ENCODE assay signal across 8 cellular contexts in genomic region chr1:36420836-36421317, GRCh38. TPM values are rescaled to one million over a fixed set of nuclear protein-coding genes. Genes with fewer than 3 reads are reported as not detected.
A peak's percentile ranks its signal among the peaks of the same experiment; 100 is the strongest.
DNase-seq lines count a peak whose midpoint lies in the region; ATAC-seq lines count a peak whose summit lies in the region.

No MANE protein-coding gene starts in this region.

- CTCF ChIA-PET in activated CD4-positive, alpha-beta T cell treated with anti-CD3 and anti-CD28 coated beads for 36 hours (lab: Charles Lee) = interaction anchor here (0.8 to 5.1 kb wide), 10 partner anchors 9 to 272 kb away, joined by 3 to 45 read pairs (median 4); partner anchors contain the start of genes STK40 and TRAPPC3

- no peaks in the 10 kb centered on the region for H3K27me3 Mint-ChIP-seq in activated CD4-positive, alpha-beta T cell treated with anti-CD3 and anti-CD28 coated beads for 36 hours

- H3K27ac Mint-ChIP-seq in activated CD4-positive, alpha-beta T cell treated with anti-CD3 and anti-CD28 coated beads for 36 hours = peak overlapping the region; percentile 91

- peaks cover 17% of the 10 kb centered on the region for H3K4me1 Mint-ChIP-seq in activated CD4-positive, alpha-beta T cell treated with anti-CD3 and anti-CD28 coated beads for 36 hours

- intact Hi-C loops in activated CD4-positive, alpha-beta T cell treated with anti-CD3 and anti-CD28 coated beads for 36 hours (cut with DNase I, micrococcal nuclease) = loop anchor here (1.0 to 2.0 kb wide), 8 partner anchors 52 to 322 kb away; partner anchors contain the start of gene TRAPPC3 (in 2 of the 2)

- DNase-seq in DMS153 treated with DMSO at 0.1 percent for 48 hours (lab: John Stamatoyannopoulos, UW; ENCODE audit: unreplicated experiment) (peak; percentile 88), NCI-H524 treated with DMSO at 0.1 percent for 48 hours (lab: John Stamatoyannopoulos, UW) (peak; percentile 33), cerebellar cortex (ENCODE audit: low spot score) (peak; percentile 88), left lobe of liver (ENCODE audit: low spot score) (peak; percentile 81)
- peak; percentile 95 for DNase-seq in activated CD4-positive, alpha-beta T cell treated with anti-CD3 and anti-CD28 coated beads for 36 hours
- peak; percentile 93 for DNase-seq in stimulated activated CD4-positive, alpha-beta T cell treated with anti-CD3 and anti-CD28 coated beads, Interleukin-4, amount 100 ng/mL, for 1 hour

- POLR2A ChIA-PET in activated CD4-positive, alpha-beta T cell treated with anti-CD3 and anti-CD28 coated beads for 36 hours (lab: Charles Lee) = no interaction called here

- no peak overlapping the region for H3K4me3 Mint-ChIP-seq in activated CD4-positive, alpha-beta T cell treated with anti-CD3 and anti-CD28 coated beads for 36 hours

- H3K36me3 Mint-ChIP-seq in activated CD4-positive, alpha-beta T cell treated with anti-CD3 and anti-CD28 coated beads for 36 hours (ENCODE audit: low read depth) = no peaks in the 10 kb centered on the region

- no peaks in the 10 kb centered on the region for H3K9me3 Mint-ChIP-seq in activated CD4-positive, alpha-beta T cell treated with anti-CD3 and anti-CD28 coated beads for 36 hours (ENCODE audit: low read depth)

- ATAC-seq in HG03196 (IDR thresholded peaks at IDR 0.05; ENCODE audit: unreplicated experiment) (peak; percentile 83), left lobe of liver (peak; percentile 100), HG02973 (IDR thresholded peaks at IDR 0.05; ENCODE audit: unreplicated experiment) (no peak)
- peak; percentile 94 for ATAC-seq in activated CD4-positive, alpha-beta T cell treated with anti-CD3 and anti-CD28 coated beads for 36 hours

RNA-seq across cellular contexts. Expression of gene LSM10, which starts 23.2 kb away (rescaled TPM):
- total RNA-seq in activated CD4-positive, alpha-beta T cell treated with anti-CD3 and anti-CD28 coated beads for 36 hours = 10 to 100 TPM; 40.6 to 44.0 TPM
- total RNA-seq in left lobe of liver = 20.9 TPM

RNA-seq across cellular contexts. Expression of gene OSCP1, which starts 29.4 kb away (rescaled TPM):
- 1 to 10 TPM; 2.2 to 2.8 TPM for total RNA-seq in activated CD4-positive, alpha-beta T cell treated with anti-CD3 and anti-CD28 coated beads for 36 hours
- 1.2 TPM for total RNA-seq in left lobe of liver

RNA-seq across cellular contexts. Expression of gene STK40, which starts 35.2 kb away (rescaled TPM):
- total RNA-seq in activated CD4-positive, alpha-beta T cell treated with anti-CD3 and anti-CD28 coated beads for 36 hours = 10 to 100 TPM; 38.8 to 51.3 TPM
- 31.6 TPM for total RNA-seq in left lobe of liver

RNA-seq across cellular contexts. Expression of gene MRPS15, which starts 43.3 kb away (rescaled TPM):
- 100 to 1,000 TPM; 123 to 169 TPM for total RNA-seq in activated CD4-positive, alpha-beta T cell treated with anti-CD3 and anti-CD28 coated beads for 36 hours
- 50.0 TPM for total RNA-seq in left lobe of liver

Comparison
In these comparisons a context has a peak if more than half of its experiments do, and no peak if none do; other contexts are left out.
1. DNase-seq: peak in every context shown above with its lines; median percentile 95 in activated CD4-positive, alpha-beta T cell treated with anti-CD3 and anti-CD28 coated beads for 36 hours; 93 in stimulated activated CD4-positive, alpha-beta T cell treated with anti-CD3 and anti-CD28 coated beads, Interleukin-4, amount 100 ng/mL, for 1 hour; 88 in DMS153 treated with DMSO at 0.1 percent for 48 hours; 88 in cerebellar cortex; 81 in left lobe of liver; 33 in NCI-H524 treated with DMSO at 0.1 percent for 48 hours.